Comparison of ENCODE assay signal across 8 cellular contexts in genomic region chr2:186485576-186485870, GRCh38. TPM values are rescaled to one million over a fixed set of nuclear protein-coding genes. Genes with fewer than 3 reads are reported as not detected.
A peak's percentile ranks its signal among the peaks of the same experiment; 100 is the strongest.
DNase-seq lines count a peak whose midpoint lies in the region; ATAC-seq and TF ChIP-seq lines count a peak whose summit lies in the region.

No MANE protein-coding gene starts in this region.

- no peaks in the 10 kb centered on the region for H3K27me3 Mint-ChIP-seq in CD4-positive, CD25-positive, alpha-beta regulatory T cell
- H3K27me3 Mint-ChIP-seq in IgD-negative memory B cell, result no peaks in the 10 kb centered on the region
- no peaks in the 10 kb centered on the region for H3K27me3 Mint-ChIP-seq in nephron (ENCODE audit: low read depth)

- H3K4me3 Mint-ChIP-seq in CD4-positive, CD25-positive, alpha-beta regulatory T cell, result peak overlapping the region; percentile 97 to 99 (median 98)
- peak overlapping the region; percentile 92 to 98 (median 96) for H3K4me3 Mint-ChIP-seq in IgD-negative memory B cell
- H3K4me3 Mint-ChIP-seq in nephron, result peak overlapping the region; percentile 97 to 99 (median 98)

- H3K27me3 ChIP-seq in CD4-positive, CD25-positive, alpha-beta regulatory T cell (ENCODE audit: control insufficient read depth, insufficient read depth, low read length), result no peaks in the 10 kb centered on the region

- H3K4me1 Mint-ChIP-seq in CD4-positive, CD25-positive, alpha-beta regulatory T cell, result peaks cover 40 to 65% (median 57%) of the 10 kb centered on the region in 4 donors
- H3K4me1 Mint-ChIP-seq in IgD-negative memory B cell (peaks cover 39 to 48% (median 43%) of the 10 kb centered on the region in 3 donors), nephron (peaks cover 51% of the 10 kb centered on the region)

- peak overlapping the region; percentile 94 for H3K27ac ChIP-seq in CD4-positive, CD25-positive, alpha-beta regulatory T cell (ENCODE audit: insufficient read depth, low read length, poor library complexity, severe bottlenecking)
- peak overlapping the region; percentile 89 for H3K27ac ChIP-seq in cingulate gyrus (ENCODE audit: low read depth, low read length)

- peak overlapping the region; percentile 99 to 100 (median 100) for H3K27ac Mint-ChIP-seq in CD4-positive, CD25-positive, alpha-beta regulatory T cell
- H3K27ac Mint-ChIP-seq in IgD-negative memory B cell, result peak overlapping the region; percentile 95 to 99 (median 99)
- H3K27ac Mint-ChIP-seq in nephron, result peak overlapping the region; percentile 97 to 99 (median 99)

- H3K36me3 Mint-ChIP-seq in CD4-positive, CD25-positive, alpha-beta regulatory T cell, result no peaks in the 10 kb centered on the region
- H3K36me3 Mint-ChIP-seq in IgD-negative memory B cell (peaks cover 3% of the 10 kb centered on the region), nephron (ENCODE audit: low read depth) (peaks cover 4% of the 10 kb centered on the region)

- H3K4me1 ChIP-seq in CD4-positive, CD25-positive, alpha-beta regulatory T cell (ENCODE audit: control insufficient read depth, insufficient read depth, low read length, poor library complexity, severe bottlenecking), result peaks cover 41% of the 10 kb centered on the region

- no peak for TF ChIP-seq CTCF in nephron (IDR thresholded peaks at IDR 0.05; ENCODE audit: unreplicated experiment in 3 of 3)

- peak overlapping the region; percentile 97 for H3K4me3 ChIP-seq in CD4-positive, CD25-positive, alpha-beta regulatory T cell (ENCODE audit: low read depth, low read length)

- no peaks in the 10 kb centered on the region for H3K9me3 ChIP-seq in CD4-positive, CD25-positive, alpha-beta regulatory T cell (ENCODE audit: control insufficient read depth in 2 of 2, low read length in 2 of 2)

- no peaks in the 10 kb centered on the region for H3K9me3 Mint-ChIP-seq in CD4-positive, CD25-positive, alpha-beta regulatory T cell
- H3K9me3 Mint-ChIP-seq in IgD-negative memory B cell, result no peaks in the 10 kb centered on the region
- no peaks in the 10 kb centered on the region for H3K9me3 Mint-ChIP-seq in nephron

- no peaks in the 10 kb centered on the region for H3K36me3 ChIP-seq in CD4-positive, CD25-positive, alpha-beta regulatory T cell (ENCODE audit: control insufficient read depth, insufficient read depth, low read length)

- ATAC-seq in CD4-positive, CD25-positive, alpha-beta regulatory T cell (ENCODE audit: low read depth in 2 of 2), result no peak
- ATAC-seq in GM19397 (IDR thresholded peaks at IDR 0.05; ENCODE audit: unreplicated experiment), result no peak
- no peak for ATAC-seq in HG02763 (IDR thresholded peaks at IDR 0.05; ENCODE audit: unreplicated experiment)
- no peak for ATAC-seq in GM21526 (IDR thresholded peaks at IDR 0.05; ENCODE audit: low FRiP score, unreplicated experiment)

- no peak for DNase-seq in CD4-positive, CD25-positive, alpha-beta regulatory T cell
- DNase-seq in AG20443 (ENCODE audit: low spot score), result no peak

RNA-seq across cellular contexts. Expression of gene ZC3H15, which starts 0.5 kb away (rescaled TPM):
- 92.5 TPM for total RNA-seq in CD4-positive, CD25-positive, alpha-beta regulatory T cell
- 10 to 100 TPM; 60.4 to 86.2 (median 66.1) TPM for polyA plus RNA-seq in CD4-positive, CD25-positive, alpha-beta regulatory T cell
- polyA plus RNA-seq in IgD-negative memory B cell, result 64.9 TPM
